ENCODE assay signal across 7 cellular contexts in genomic region chr10:22682237-22683192, GRCh38. TPM values are rescaled to one million over a fixed set of nuclear protein-coding genes. Genes with fewer than 3 reads are reported as not detected.
DNase-seq lines count a peak whose midpoint lies in the region; ATAC-seq and TF ChIP-seq lines count a peak whose summit lies in the region.

No MANE protein-coding gene starts in this region.

- peaks cover 74% of the 10 kb centered on the region for H3K79me2 ChIP-seq in MM.1S (ENCODE audit: low read length)

- peak overlapping the region; percentile 90 for H3K4me2 ChIP-seq in MM.1S (ENCODE audit: low read depth, low read length)

- H3K4me1 ChIP-seq in MM.1S (ENCODE audit: low read length): peaks cover 41% of the 10 kb centered on the region
- H3K4me1 ChIP-seq in transverse colon: peaks cover 0 to 52% (median 5%) of the 10 kb centered on the region in 4 donors

- H3K4me1 Mint-ChIP-seq in activated T-cell treated with anti-CD3 and anti-CD28 coated beads, Interleukin-2, amount 50 U/mL, for 4 hours (ENCODE audit: low read depth): peaks cover 86% of the 10 kb centered on the region

- H3K36me3 ChIP-seq in MM.1S (replicated peaks; ENCODE audit: insufficient read depth, low read length) (no peaks in the 10 kb centered on the region), kidney epithelial cell (ENCODE audit: control insufficient read depth, insufficient read depth, low read length) (no peaks in the 10 kb centered on the region), transverse colon (no peaks in the 10 kb centered on the region)

- no peak for TF ChIP-seq POLR2A in transverse colon (IDR thresholded peaks at IDR 0.05)

- peak overlapping the region; percentile 62 for H3K9ac ChIP-seq in MM.1S (ENCODE audit: low read length)

- in situ Hi-C loops in transverse colon (cut with MboI; ENCODE audit: low pct_ligation_motif_present in 1 of 4, low pct_unique_long_range_greater_than_20kb in 1 of 4, low sequenced_read_pairs in 3 of 4): no loop called here

- TF ChIP-seq EP300 in transverse colon (IDR thresholded peaks at IDR 0.05; ENCODE audit: low read depth): no peak

- DNase-seq in MM.1S: peak; percentile 83
- peak; percentile 26 for DNase-seq in activated T-cell treated with anti-CD3 and anti-CD28 coated beads, Interleukin-2, amount 50 U/mL, for 4 hours
- peak; percentile 41 for DNase-seq in kidney epithelial cell (ENCODE audit: low read depth)
- peak; percentile 42 for DNase-seq in transverse colon
- no peak for DNase-seq in COR-L47 (lab: John Stamatoyannopoulos, UW)

- no peaks in the 10 kb centered on the region for H3K9me2 ChIP-seq in MM.1S (replicated peaks; ENCODE audit: insufficient read depth, low read length)

- H3K9me3 ChIP-seq in MM.1S (replicated peaks; ENCODE audit: insufficient read depth, low read length) (no peaks in the 10 kb centered on the region), transverse colon (no peaks in the 10 kb centered on the region)

- H3F3A ChIP-seq in MM.1S (ENCODE audit: insufficient read depth, low read length): peaks cover 32% of the 10 kb centered on the region

- no peaks in the 10 kb centered on the region for H3K27me3 Mint-ChIP-seq in activated T-cell treated with anti-CD3 and anti-CD28 coated beads, Interleukin-2, amount 50 U/mL, for 4 hours (ENCODE audit: low read depth)

- H3K9me3 Mint-ChIP-seq in activated T-cell treated with anti-CD3 and anti-CD28 coated beads, Interleukin-2, amount 50 U/mL, for 4 hours: no peaks in the 10 kb centered on the region

- H3K4me3 Mint-ChIP-seq in activated T-cell treated with anti-CD3 and anti-CD28 coated beads, Interleukin-2, amount 50 U/mL, for 4 hours: peak overlapping the region; percentile 70

- peak overlapping the region; percentile 95 for H3K27ac ChIP-seq in MM.1S (ENCODE audit: low read length)
- H3K27ac ChIP-seq in transverse colon: peak overlapping the region; percentile 7 to 56 (median 46)

- no peak overlapping the region for H2AFZ ChIP-seq in MM.1S (ENCODE audit: low read length)

- TF ChIP-seq CTCF in MM.1S (IDR thresholded peaks at IDR 0.05; ENCODE audit: low read length) (no peak), kidney epithelial cell (IDR thresholded peaks at IDR 0.05; ENCODE audit: insufficient read depth, low read length, poor library complexity, severe bottlenecking) (no peak), transverse colon (IDR thresholded peaks at IDR 0.05) (no peak)

- H4K20me1 ChIP-seq in MM.1S (ENCODE audit: insufficient read depth, low read length): no peaks in the 10 kb centered on the region

- WGBS in transverse colon (ENCODE audit: low coverage in 1 of 2), 2 donors: 65 to 78% methylated on average over 4 to 6 of the region's 6 CpGs

- intact Hi-C loops in transverse colon (cut with DNase I; ENCODE audit: low total_unique reads): no loop called here

- ATAC-seq in GM19463 (IDR thresholded peaks at IDR 0.05; ENCODE audit: unreplicated experiment) (peak; percentile 22), GM21528 (IDR thresholded peaks at IDR 0.05; ENCODE audit: low FRiP score, unreplicated experiment) (no peak)
- peak; percentile 16 to 29 for ATAC-seq in activated T-cell treated with anti-CD3 and anti-CD28 coated beads, Interleukin-2, amount 50 U/mL, for 4 hours

- H3K27me3 ChIP-seq in MM.1S (replicated peaks; ENCODE audit: insufficient read depth, low read length): no peaks in the 10 kb centered on the region
- no peaks in the 10 kb centered on the region for H3K27me3 ChIP-seq in kidney epithelial cell (ENCODE audit: control insufficient read depth, insufficient read depth, low read length)
- no peaks in the 10 kb centered on the region for H3K27me3 ChIP-seq in transverse colon

- H3K4me3 ChIP-seq in MM.1S (ENCODE audit: low read length) (peak overlapping the region; percentile 50), kidney epithelial cell (ENCODE audit: low read depth, low read length) (no peak overlapping the region), transverse colon (no peak overlapping the region)

- peaks cover 1% of the 10 kb centered on the region for H3K36me3 Mint-ChIP-seq in activated T-cell treated with anti-CD3 and anti-CD28 coated beads, Interleukin-2, amount 50 U/mL, for 4 hours (ENCODE audit: insufficient read depth)

RNA-seq across cellular contexts. Expression of gene PIP4K2A, which starts 31.9 kb away (rescaled TPM):
- total RNA-seq in activated T-cell treated with anti-CD3 and anti-CD28 coated beads, Interleukin-2, amount 50 U/mL, for 4 hours: 10 to 100 TPM; 64.3 to 79.2 (median 78.1) TPM
- 23.6 and 24.9 TPM in 2 replicates for total RNA-seq in kidney epithelial cell
- total RNA-seq in transverse colon: 10 to 100 TPM in 3 of 4 donors, 1 to 10 TPM in 1; 2.6 to 14.9 (median 12.4) TPM
